9 cellular contexts compared by ENCODE assay signal in the genomic region with DNA sequence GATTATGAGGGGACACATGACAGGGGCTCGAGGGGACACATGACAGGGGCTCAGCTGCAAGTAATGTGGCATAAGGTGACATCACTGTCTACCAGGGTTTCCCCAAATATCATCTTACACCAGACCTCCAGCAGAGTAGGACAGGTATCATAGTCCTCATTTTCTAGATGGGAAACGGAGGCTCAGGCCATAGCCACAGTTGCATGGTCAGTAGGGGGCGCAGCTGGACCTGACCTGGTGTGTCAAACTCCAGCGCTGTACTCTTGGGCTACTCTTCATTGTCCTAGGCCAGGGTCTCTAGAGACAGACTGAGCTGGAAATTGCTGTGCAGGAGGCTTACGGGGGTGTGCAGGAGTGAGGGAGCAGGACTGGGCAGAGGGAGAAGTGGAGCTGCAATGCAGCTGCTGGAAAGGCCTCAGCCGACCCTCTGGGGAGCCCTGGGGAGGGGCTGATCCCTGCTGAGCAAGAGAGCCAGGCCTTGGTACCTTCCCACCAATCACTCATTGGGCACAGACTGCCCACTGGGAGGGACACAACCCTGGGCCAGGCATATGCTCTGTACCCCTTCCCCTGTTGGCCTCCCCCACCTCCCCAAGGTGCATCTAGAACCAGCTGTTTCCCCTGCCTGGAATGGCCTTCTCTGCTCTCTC.
A peak's percentile ranks its signal among the peaks of the same experiment; 100 is the strongest.
DNase-seq lines count a peak whose midpoint lies in the region; ATAC-seq and TF ChIP-seq lines count a peak whose summit lies in the region.
"Had no signal": no experiment of that assay in that cellular context is flagged by ENCODE, and none has a peak within 500 bp of the region (broad histone marks: within the 10 kb centered on the region; RNA-seq: fewer than 3 reads in every experiment).

No MANE protein-coding gene starts in this region.

- intact Hi-C loops in left ventricle myocardium inferior (cut with micrococcal nuclease) = no loop called here
- intact Hi-C loops in sciatic nerve (cut with DNase I) = no loop called here

- no peak for ATAC-seq in sciatic nerve
- ATAC-seq in HG03139 (IDR thresholded peaks at IDR 0.05; ENCODE audit: unreplicated experiment) = no peak
- ATAC-seq: T-cell had no signal

- DNase-seq in NCI-H1092 (lab: John Stamatoyannopoulos, UW) (peak; percentile 28), left ventricle myocardium inferior (peak; percentile 50), sciatic nerve (ENCODE audit: low spot score) (no peak), NCI-H2196 (lab: John Stamatoyannopoulos, UW; ENCODE audit: unreplicated experiment) (no peak)
- DNase-seq in activated CD8-positive, alpha-beta memory T cell treated with anti-CD3 and anti-CD28 coated beads, Interleukin-2, amount 50 U/mL, for 4 hours = peak; percentile 22
- peak; percentile 3 to 40 (median 12) for DNase-seq in stimulated activated CD4-positive, alpha-beta T cell treated with anti-CD3 and anti-CD28 coated beads, Interleukin-1b, Interleukin-23, amount 100 ng/mL, for 24 hours (ENCODE audit: low read depth in 4 of 4, low spot score in 1 of 4)

- H3K9me3 ChIP-seq in left ventricle myocardium inferior (replicated peaks) = peaks cover 16% of the 10 kb centered on the region

- no peak overlapping the region for H3K4me3 ChIP-seq in left ventricle myocardium inferior

- H3K4me1 ChIP-seq in left ventricle myocardium inferior = peaks cover 8% of the 10 kb centered on the region

- TF ChIP-seq CTCF in GM12872 (IDR thresholded peaks at IDR 0.05; ENCODE audit: insufficient read depth, low read depth, low read length) (peak; percentile 80), left ventricle myocardium inferior (IDR thresholded peaks at IDR 0.05; ENCODE audit: borderline replicate concordance) (peak; percentile 70)

- H3K36me3 ChIP-seq in left ventricle myocardium inferior = no peaks in the 10 kb centered on the region

- H3K27ac ChIP-seq in left ventricle myocardium inferior (replicated peaks) = no peak overlapping the region

- H3K27me3 ChIP-seq in left ventricle myocardium inferior (ENCODE audit: low read depth) = no peaks in the 10 kb centered on the region

Comparison
In these comparisons a context has a peak if more than half of its experiments do, and no peak if none do; other contexts are left out.
1. DNase-seq: peak in NCI-H1092 (single experiment), activated CD8-positive, alpha-beta memory T cell treated with anti-CD3 and anti-CD28 coated beads, Interleukin-2, amount 50 U/mL, for 4 hours (single experiment), left ventricle myocardium inferior (single experiment) and stimulated activated CD4-positive, alpha-beta T cell treated with anti-CD3 and anti-CD28 coated beads, Interleukin-1b, Interleukin-23, amount 100 ng/mL, for 24 hours (4 of 4); none in sciatic nerve (single experiment) and NCI-H2196 (single experiment).